Comparison of ENCODE assay signal across 9 cellular contexts in the genomic region with DNA sequence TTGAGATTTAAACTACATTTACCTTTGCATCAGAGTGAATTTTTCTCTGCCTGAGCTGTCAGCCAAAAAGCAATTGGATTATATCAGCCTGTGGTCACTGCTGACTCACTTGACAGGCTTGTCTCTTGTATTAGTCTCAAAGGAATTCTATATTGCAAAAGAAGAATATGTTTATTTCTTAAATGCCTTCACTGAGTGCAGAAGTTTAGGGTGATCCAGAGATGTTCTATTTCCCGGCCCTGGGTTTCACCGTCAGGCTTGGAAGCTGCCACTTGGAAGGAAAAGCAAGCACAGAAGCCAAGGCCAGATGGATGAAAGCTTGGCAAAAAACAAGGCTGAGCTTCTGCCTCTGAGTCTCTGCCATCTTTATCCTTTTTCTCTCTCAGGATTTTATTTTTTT.
DNase-seq lines count a peak whose midpoint lies in the region; ATAC-seq and TF ChIP-seq lines count a peak whose summit lies in the region.
"Had no signal": no experiment of that assay in that cellular context is flagged by ENCODE, and none has a peak within 500 bp of the region (broad histone marks: within the 10 kb centered on the region; RNA-seq: fewer than 3 reads in every experiment).

No MANE protein-coding gene starts in this region.

- TF ChIP-seq CTCF in PC-3 (conservative IDR thresholded peaks at IDR 0.05; ENCODE audit: low read depth, low read length) (no peak), esophagus squamous epithelium (IDR thresholded peaks at IDR 0.05) (no peak), progenitor cell of endocrine pancreas (IDR thresholded peaks at IDR 0.05; ENCODE audit: unreplicated experiment) (no peak)

- BruUV-seq in PC-3 (replicated peaks; lab: Mats Ljungman, UMichigan): no TSS peak

- no peaks in the 10 kb centered on the region for H3K9me3 Mint-ChIP-seq in progenitor cell of endocrine pancreas (ENCODE audit: low read depth)

- DNase-seq in AG20443 (ENCODE audit: low spot score): peak; percentile 70
- DNase-seq in PC-3: peak; percentile 77
- no peak for DNase-seq in esophagus squamous epithelium (lab: John Stamatoyannopoulos, UW)
- peak; percentile 80 for DNase-seq in non-pigmented ciliary epithelial cell (ENCODE audit: low read depth)
- no peak for DNase-seq in GDM1 (lab: John Stamatoyannopoulos, UW)
- no peak for DNase-seq in progenitor cell of endocrine pancreas (ENCODE audit: low spot score, unreplicated experiment)
- DNase-seq in activated T-cell treated with anti-CD3 and anti-CD28 coated beads, Interleukin-2, amount 50 U/mL, for 1 hour: no peak

- no peaks in the 10 kb centered on the region for H3F3A ChIP-seq in PC-3 (ENCODE audit: low read length, unreplicated experiment)

- no peak overlapping the region for H3K9ac ChIP-seq in PC-3 (ENCODE audit: low read length)

- H3K27me3 Mint-ChIP-seq in progenitor cell of endocrine pancreas: peaks cover 4% of the 10 kb centered on the region

- H3K27me3 ChIP-seq in PC-3 (ENCODE audit: low read length) (no peaks in the 10 kb centered on the region), esophagus squamous epithelium (no peaks in the 10 kb centered on the region)
- H3K27me3 ChIP-seq: SJCRH30 had no signal

- H3K4me3 Mint-ChIP-seq in progenitor cell of endocrine pancreas (ENCODE audit: low read depth): no peak overlapping the region

- no peaks in the 10 kb centered on the region for H3K36me3 ChIP-seq in PC-3 (ENCODE audit: low read depth, low read length)
- peaks cover 0 to 24% (median 5%) of the 10 kb centered on the region in 3 donors for H3K36me3 ChIP-seq in esophagus squamous epithelium

- no peaks in the 10 kb centered on the region for H3K79me2 ChIP-seq in PC-3 (ENCODE audit: low read length)

- no peaks in the 10 kb centered on the region for H4K20me1 ChIP-seq in PC-3 (ENCODE audit: low read length)

- CTCF ChIA-PET in PC-3 (lab: Charles Lee): no interaction called here

- H3K27ac ChIP-seq in PC-3 (ENCODE audit: low read length): peak overlapping the region; percentile 54
- peak overlapping the region in 3 of 4 donors; percentile 65 to 69 (median 67) for H3K27ac ChIP-seq in esophagus squamous epithelium
- H3K27ac ChIP-seq: SJCRH30 had no signal

- peaks cover 21% of the 10 kb centered on the region for H3K4me1 ChIP-seq in PC-3 (ENCODE audit: insufficient read depth, low read length)
- peaks cover 4 to 28% (median 6%) of the 10 kb centered on the region in 3 donors for H3K4me1 ChIP-seq in esophagus squamous epithelium

- no peak for TF ChIP-seq POLR2A in esophagus squamous epithelium (IDR thresholded peaks at IDR 0.05)

- peaks cover 6% of the 10 kb centered on the region for H3K4me1 Mint-ChIP-seq in progenitor cell of endocrine pancreas (ENCODE audit: low read depth)

- intact Hi-C loops in PC-3 (cut with micrococcal nuclease): loop anchor here (1.0 kb wide), 1 partner anchor 187 kb away; no protein-coding TSS in a partner anchor
- intact Hi-C loops in esophagus squamous epithelium (cut with DNase I): no loop called here

- ATAC-seq in PC-3 (peak; percentile 86), HG02840 (IDR thresholded peaks at IDR 0.05; ENCODE audit: low FRiP score, unreplicated experiment) (no peak)

- H3K4me3 ChIP-seq in PC-3 (ENCODE audit: low read length): no peak overlapping the region
- H3K4me3 ChIP-seq in esophagus squamous epithelium: no peak overlapping the region
- H3K4me3 ChIP-seq: SJCRH30 had no signal

- H3K9me3 ChIP-seq in PC-3 (ENCODE audit: low read length): no peaks in the 10 kb centered on the region
- no peaks in the 10 kb centered on the region for H3K9me3 ChIP-seq in esophagus squamous epithelium
- H3K9me3 ChIP-seq: SJCRH30 had no signal

- no peak overlapping the region for H3K27ac Mint-ChIP-seq in progenitor cell of endocrine pancreas

- POLR2A ChIA-PET in PC-3 (lab: Charles Lee; ENCODE audit: unreplicated experiment): interaction anchor here (0.5 kb wide), 1 partner anchor 233 kb away, joined by 9 read pairs; no protein-coding TSS in a partner anchor

- H3K9me2 ChIP-seq in PC-3 (replicated peaks; ENCODE audit: low read length): no peaks in the 10 kb centered on the region

- WGBS in esophagus squamous epithelium, 2 donors: 20 to 28% methylated on average over 2 of the region's 2 CpGs

- peaks cover 8% of the 10 kb centered on the region for H3K36me3 Mint-ChIP-seq in progenitor cell of endocrine pancreas (ENCODE audit: insufficient read depth)

- peak overlapping the region; percentile 54; the same call in 1 of the 2 replicates for H3K4me2 ChIP-seq in PC-3 (ENCODE audit: low read length)

- H2AFZ ChIP-seq in PC-3 (ENCODE audit: low read length): no peak overlapping the region

Comparison
In these comparisons a context has a peak if more than half of its experiments do, and no peak if none do; other contexts are left out.
1. DNase-seq: peak in AG20443 (single experiment), PC-3 (single experiment) and non-pigmented ciliary epithelial cell (single experiment); none in esophagus squamous epithelium (single experiment), GDM1 (single experiment), progenitor cell of endocrine pancreas (single experiment) and activated T-cell treated with anti-CD3 and anti-CD28 coated beads, Interleukin-2, amount 50 U/mL, for 1 hour (single experiment).